18 cellular contexts compared by ENCODE assay signal in the genomic region with DNA sequence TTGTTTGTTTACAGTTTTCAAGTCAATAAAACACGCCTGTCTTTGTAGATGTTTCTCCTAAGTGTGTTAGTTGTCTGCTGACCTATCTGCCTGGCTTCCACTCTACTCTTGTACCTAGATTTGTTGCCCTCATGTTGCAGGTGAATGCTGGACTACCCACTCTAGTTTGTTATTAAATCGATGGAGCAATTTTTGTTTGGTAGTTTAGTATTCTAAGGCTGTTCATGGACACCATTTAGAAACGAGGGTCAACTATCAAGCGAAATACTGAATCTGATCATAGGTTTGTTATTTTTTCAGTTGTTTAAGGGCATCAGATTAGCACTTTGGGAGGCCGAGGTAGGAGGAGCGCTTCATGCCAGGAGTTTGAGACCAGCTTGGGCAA. TPM values are rescaled to one million over a fixed set of nuclear protein-coding genes. Genes with fewer than 3 reads are reported as not detected.
DNase-seq lines count a peak whose midpoint lies in the region; ATAC-seq, FAIRE-seq and TF ChIP-seq lines count a peak whose summit lies in the region.
"Had no signal": no experiment of that assay in that cellular context is flagged by ENCODE, and none has a peak within 500 bp of the region (broad histone marks: within the 10 kb centered on the region; RNA-seq: fewer than 3 reads in every experiment).

No MANE protein-coding gene starts in this region.

- TF ChIP-seq RAD21 in A549 (conservative IDR thresholded peaks at IDR 0.05 in 1 of 2, IDR thresholded peaks at IDR 0.05 in 1 of 2): no peak

- no peak overlapping the region for H3K9ac ChIP-seq in mammary epithelial cell (ENCODE audit: insufficient read depth, low read length)

- in situ Hi-C loops in mammary epithelial cell (cut with MboI; ENCODE audit: low sequenced_read_pairs in 2 of 2): loop anchor here in 1 of 2 donors (25.0 kb wide), 1 partner anchor 186 kb away; no protein-coding TSS in a partner anchor

- FAIRE-seq in A549 (lab: Jason Lieb, UNC): no peak

- no peaks in the 10 kb centered on the region for H3K36me3 Mint-ChIP-seq in progenitor cell of endocrine pancreas (ENCODE audit: insufficient read depth)
- H3K36me3 Mint-ChIP-seq: CD4-positive, CD25-positive, alpha-beta regulatory T cell had no signal

- H3K4me1 ChIP-seq in A549 (peaks cover 35% of the 10 kb centered on the region), mammary epithelial cell (ENCODE audit: insufficient read depth, low read length) (no peaks in the 10 kb centered on the region), esophagus squamous epithelium (peaks cover 0 to 8% (median 0%) of the 10 kb centered on the region in 3 donors)
- H3K4me1 ChIP-seq: Peyer's patch had no signal

- no peaks in the 10 kb centered on the region for H3K9me3 Mint-ChIP-seq in progenitor cell of endocrine pancreas (ENCODE audit: low read depth)
- H3K9me3 Mint-ChIP-seq: CD4-positive, CD25-positive, alpha-beta regulatory T cell had no signal

- CTCF ChIA-PET in A549 (lab: Yijun Ruan, JAX): no interaction called here
- CTCF ChIA-PET in mammary epithelial cell (lab: Charles Lee; ENCODE audit: low non-redundant PET): no interaction called here

- no peaks in the 10 kb centered on the region for H3K36me3 ChIP-seq in mammary epithelial cell (ENCODE audit: insufficient read depth, low read length)
- no peaks in the 10 kb centered on the region for H3K36me3 ChIP-seq in esophagus squamous epithelium
- H3K36me3 ChIP-seq: Peyer's patch had no signal

- H2AFZ ChIP-seq in mammary epithelial cell (ENCODE audit: low read depth, low read length): no peak overlapping the region

- no peaks in the 10 kb centered on the region for H3K79me2 ChIP-seq in mammary epithelial cell (ENCODE audit: insufficient read depth, low read length)

- H3K4me3 ChIP-seq in A549 (no peak overlapping the region), mammary epithelial cell (replicated peaks in 1 of 3; ENCODE audit: insufficient read depth in 1 of 3, low read depth in 2 of 3, low read length in 3 of 3) (no peak overlapping the region), esophagus squamous epithelium (no peak overlapping the region)
- H3K4me3 ChIP-seq: Peyer's patch had no signal

- TF ChIP-seq POLR2A in A549 (IDR thresholded peaks at IDR 0.05; ENCODE audit: low read length): no peak
- no peak for TF ChIP-seq POLR2A in esophagus squamous epithelium (IDR thresholded peaks at IDR 0.05)

- no peak for TF ChIP-seq CTCF in A549 (IDR thresholded peaks at IDR 0.05)
- no peak for TF ChIP-seq CTCF in mammary epithelial cell (conservative IDR thresholded peaks at IDR 0.05 in 1 of 2, IDR thresholded peaks at IDR 0.05 in 1 of 2; ENCODE audit: extremely low read depth in 1 of 2, insufficient read depth in 1 of 2, low read depth in 1 of 2, low read length in 2 of 2)
- no peak for TF ChIP-seq CTCF in progenitor cell of endocrine pancreas (IDR thresholded peaks at IDR 0.05; ENCODE audit: unreplicated experiment)
- TF ChIP-seq CTCF in esophagus squamous epithelium (IDR thresholded peaks at IDR 0.05): no peak

- no peaks in the 10 kb centered on the region for H3K9me3 ChIP-seq in A549
- no peaks in the 10 kb centered on the region for H3K9me3 ChIP-seq in mammary epithelial cell (replicated peaks; ENCODE audit: insufficient read depth, low read length)
- no peaks in the 10 kb centered on the region for H3K9me3 ChIP-seq in esophagus squamous epithelium
- H3K9me3 ChIP-seq: Peyer's patch had no signal

- no peak for DNase-seq in A549 (ENCODE audit: low read depth in 1 of 2, low spot score in 1 of 2)
- peak; percentile 89 for DNase-seq in NCI-H460 (ENCODE audit: extremely low read depth, low read depth)
- DNase-seq in mammary epithelial cell: no peak
- no peak for DNase-seq in progenitor cell of endocrine pancreas (ENCODE audit: low spot score, unreplicated experiment)
- no peak for DNase-seq in esophagus squamous epithelium (lab: John Stamatoyannopoulos, UW)
- DNase-seq in DMS79 (lab: John Stamatoyannopoulos, UW): no peak
- DNase-seq in T-helper 9 cell: no peak
- DNase-seq: AML-193; CD4-positive, CD25-positive, alpha-beta regulatory T cell; DND-41; H7; Karpas-422; NCI-H187 treated with DMSO at 0.1 percent for 48 hours; NCI-H446; NCI-H748 treated with DMSO at 0.1 percent for 48 hours; Peyer's patch; SHP77 had no signal

- no peaks in the 10 kb centered on the region for H3K27me3 Mint-ChIP-seq in progenitor cell of endocrine pancreas

- 52% methylated on average over 6 of the region's 6 CpGs for WGBS in A549 (ENCODE audit: missing lambda C conversion rate)
- WGBS in mammary epithelial cell (ENCODE audit: low coverage, missing lambda C conversion rate): 81% methylated on average over 6 of the region's 6 CpGs
- whole genome bisulfite sequencing in esophagus squamous epithelium, 2 donors: 87 to 96% methylated on average over 6 of the region's 6 CpGs

- H3K4me2 ChIP-seq in A549: peak overlapping the region; percentile 65
- no peak overlapping the region for H3K4me2 ChIP-seq in mammary epithelial cell (ENCODE audit: insufficient read depth, low read depth, low read length)

- H3K4me1 Mint-ChIP-seq in progenitor cell of endocrine pancreas (ENCODE audit: low read depth): peaks cover 9% of the 10 kb centered on the region
- H3K4me1 Mint-ChIP-seq: CD4-positive, CD25-positive, alpha-beta regulatory T cell had no signal

- H3K27ac ChIP-seq in A549 (peak overlapping the region; percentile 76 to 79), mammary epithelial cell (ENCODE audit: insufficient read depth, low read depth, low read length) (no peak overlapping the region), esophagus squamous epithelium (no peak overlapping the region)
- H3K27ac ChIP-seq: Peyer's patch had no signal

- H3K27me3 ChIP-seq in mammary epithelial cell (ENCODE audit: insufficient read depth, low read length) (no peaks in the 10 kb centered on the region), esophagus squamous epithelium (no peaks in the 10 kb centered on the region)
- H3K27me3 ChIP-seq: Peyer's patch had no signal

- peak; percentile 37 to 71; a peak in 4 of 6 replicates for ATAC-seq in A549
- ATAC-seq in HG03521 (IDR thresholded peaks at IDR 0.05; ENCODE audit: unreplicated experiment): no peak

- POLR2A ChIA-PET in A549 (lab: Yijun Ruan, JAX): interaction anchor here (1.3 kb wide), 2 partner anchors 63 to 189 kb away, joined by 3 to 4 read pairs; no protein-coding TSS in a partner anchor

- peak overlapping the region; percentile 3 for H3K27ac Mint-ChIP-seq in progenitor cell of endocrine pancreas
- H3K27ac Mint-ChIP-seq: CD4-positive, CD25-positive, alpha-beta regulatory T cell had no signal

- intact Hi-C loops in mammary epithelial cell (cut with micrococcal nuclease) (no loop called here), esophagus squamous epithelium (cut with DNase I) (no loop called here)

- dilution Hi-C loops in mammary epithelial cell (cut with HindIII; ENCODE audit: low sequenced_read_pairs): no loop called here

- TF ChIP-seq EP300 in A549 (IDR thresholded peaks at IDR 0.05): no peak

- TSS peak; percentile 99 for BruUV-seq in mammary epithelial cell (replicated peaks; lab: Mats Ljungman, UMichigan)

- no peak overlapping the region for H3K4me3 Mint-ChIP-seq in progenitor cell of endocrine pancreas (ENCODE audit: low read depth)
- H3K4me3 Mint-ChIP-seq: CD4-positive, CD25-positive, alpha-beta regulatory T cell had no signal

- no peaks in the 10 kb centered on the region for H4K20me1 ChIP-seq in mammary epithelial cell (ENCODE audit: insufficient read depth, low read length)

TF ChIP-seq in A549, 52 proteins besides CTCF, POLR2A, EP300 and RAD21 (continues in another document):
- TF ChIP-seq HOXB13 (CRISPR knock-in tag; IDR thresholded peaks at IDR 0.05; ENCODE audit: low read depth) (no peak), HOXA7 (CRISPR knock-in tag; IDR thresholded peaks at IDR 0.05) (peak; percentile 55; the same call in 1 of the 2 replicates), CHD2 (IDR thresholded peaks at IDR 0.05; ENCODE audit: low read length, partially characterized antibody) (no peak)
- TF ChIP-seq, protein P1, sequence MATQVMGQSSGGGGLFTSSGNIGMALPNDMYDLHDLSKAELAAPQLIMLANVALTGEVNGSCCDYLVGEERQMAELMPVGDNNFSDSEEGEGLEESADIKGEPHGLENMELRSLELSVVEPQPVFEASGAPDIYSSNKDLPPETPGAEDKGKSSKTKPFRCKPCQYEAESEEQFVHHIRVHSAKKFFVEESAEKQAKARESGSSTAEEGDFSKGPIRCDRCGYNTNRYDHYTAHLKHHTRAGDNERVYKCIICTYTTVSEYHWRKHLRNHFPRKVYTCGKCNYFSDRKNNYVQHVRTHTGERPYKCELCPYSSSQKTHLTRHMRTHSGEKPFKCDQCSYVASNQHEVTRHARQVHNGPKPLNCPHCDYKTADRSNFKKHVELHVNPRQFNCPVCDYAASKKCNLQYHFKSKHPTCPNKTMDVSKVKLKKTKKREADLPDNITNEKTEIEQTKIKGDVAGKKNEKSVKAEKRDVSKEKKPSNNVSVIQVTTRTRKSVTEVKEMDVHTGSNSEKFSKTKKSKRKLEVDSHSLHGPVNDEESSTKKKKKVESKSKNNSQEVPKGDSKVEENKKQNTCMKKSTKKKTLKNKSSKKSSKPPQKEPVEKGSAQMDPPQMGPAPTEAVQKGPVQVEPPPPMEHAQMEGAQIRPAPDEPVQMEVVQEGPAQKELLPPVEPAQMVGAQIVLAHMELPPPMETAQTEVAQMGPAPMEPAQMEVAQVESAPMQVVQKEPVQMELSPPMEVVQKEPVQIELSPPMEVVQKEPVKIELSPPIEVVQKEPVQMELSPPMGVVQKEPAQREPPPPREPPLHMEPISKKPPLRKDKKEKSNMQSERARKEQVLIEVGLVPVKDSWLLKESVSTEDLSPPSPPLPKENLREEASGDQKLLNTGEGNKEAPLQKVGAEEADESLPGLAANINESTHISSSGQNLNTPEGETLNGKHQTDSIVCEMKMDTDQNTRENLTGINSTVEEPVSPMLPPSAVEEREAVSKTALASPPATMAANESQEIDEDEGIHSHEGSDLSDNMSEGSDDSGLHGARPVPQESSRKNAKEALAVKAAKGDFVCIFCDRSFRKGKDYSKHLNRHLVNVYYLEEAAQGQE (IDR thresholded peaks at IDR 0.05): no peak
- TF ChIP-seq, protein P2, sequence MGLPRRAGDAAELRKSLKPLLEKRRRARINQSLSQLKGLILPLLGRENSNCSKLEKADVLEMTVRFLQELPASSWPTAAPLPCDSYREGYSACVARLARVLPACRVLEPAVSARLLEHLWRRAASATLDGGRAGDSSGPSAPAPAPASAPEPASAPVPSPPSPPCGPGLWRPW (IDR thresholded peaks at IDR 0.05): no peak

RNA-seq across cellular contexts. Expression of a gene that starts 29.1 kb away (rescaled TPM):
- polyA plus RNA-seq in A549 (2011; rRNA removed) (84.5 and 109 TPM in 2 replicates), A549 (2017; fragmentation: RNase III; extraction: RNeasy Plus Mini Kit Qiagen cat#74134 plus additional on column Dnase treatment) (39.6 to 46.4 TPM (median 39.6 TPM) in 3 replicates), mammary epithelial cell (19.2 TPM)
- 17.5 and 18.5 TPM in 2 replicates for polyA plus RNA-seq in A549 (2012; cell fraction: cytosol; rRNA removed)
- 10.8 and 17.1 TPM in 2 replicates for polyA plus RNA-seq in A549 (2012; cell fraction: nucleus; rRNA removed)
- 154 and 176 TPM in 2 replicates for polyA minus RNA-seq in A549 (2011; rRNA and poly(A)+ RNA removed)
- 31.7 and 42.6 TPM in 2 replicates for total RNA-seq in NCI-H460 (2014; rRNA removed; shearing (Covaris generic))
- 12.9 and 22.6 TPM in 2 replicates for polyA plus RNA-seq in NCI-H460 (2014; cell fraction: nucleus; rRNA removed)
- total RNA-seq in mammary epithelial cell (10 to 100 TPM; 33.9 to 38.0 TPM), progenitor cell of endocrine pancreas (55.9 and 56.8 TPM in 2 replicates), esophagus squamous epithelium (10 to 100 TPM; 15.2 to 42.3 (median 24.0) TPM)
- 43.3 TPM for polyA minus RNA-seq in mammary epithelial cell

Comparison
In these comparisons a context has a peak if more than half of its experiments do, and no peak if none do; other contexts are left out.
1. H3K27ac ChIP-seq: peak in A549 (2 of 2); none in mammary epithelial cell (single experiment) and esophagus squamous epithelium (0 of 4).